11 cellular contexts compared by ENCODE assay signal in genomic region chr14:61347771-61348443, GRCh38. TPM values are rescaled to one million over a fixed set of nuclear protein-coding genes. Genes with fewer than 3 reads are reported as not detected.
DNase-seq lines count a peak whose midpoint lies in the region; ATAC-seq and TF ChIP-seq lines count a peak whose summit lies in the region.
"Had no signal": no experiment of that assay in that cellular context is flagged by ENCODE, and none has a peak within 500 bp of the region (broad histone marks: within the 10 kb centered on the region; RNA-seq: fewer than 3 reads in every experiment).

No MANE protein-coding gene starts in this region.

- H3K4me3 ChIP-seq in breast epithelium (no peak overlapping the region), left lung (no peak overlapping the region)

- no TSS peak for BruUV-seq in MCF 10A (replicated peaks; lab: Mats Ljungman, UMichigan)

- peaks cover 37% of the 10 kb centered on the region for H3K4me1 Mint-ChIP-seq in MCF 10A (ENCODE audit: insufficient read depth, unreplicated experiment)
- peaks cover 10% of the 10 kb centered on the region for H3K4me1 Mint-ChIP-seq in type B pancreatic cell (ENCODE audit: unreplicated experiment)

- no peak overlapping the region for H3K4me3 Mint-ChIP-seq in MCF 10A (ENCODE audit: unreplicated experiment)
- no peak overlapping the region for H3K4me3 Mint-ChIP-seq in type B pancreatic cell
- H3K4me3 Mint-ChIP-seq: neural crest cell had no signal

- H3K27ac ChIP-seq in breast epithelium (peak overlapping the region; percentile 29 to 54), left lung (peak overlapping the region in 1 of 2 donors; percentile 24)

- POLR2A ChIA-PET in MCF 10A (lab: Yijun Ruan, JAX) = interaction anchor here (0.8 kb wide), 1 partner anchor 24 kb away, joined by 3 read pairs; no protein-coding TSS in a partner anchor

- no peak for TF ChIP-seq CTCF in breast epithelium (IDR thresholded peaks at IDR 0.05)
- TF ChIP-seq CTCF in MCF 10A (IDR thresholded peaks at IDR 0.05; ENCODE audit: unreplicated experiment) = no peak
- no peak for TF ChIP-seq CTCF in left lung (IDR thresholded peaks at IDR 0.05)
- TF ChIP-seq CTCF in type B pancreatic cell (conservative IDR thresholded peaks at IDR 0.05) = no peak
- TF ChIP-seq CTCF in GM10266 (IDR thresholded peaks at IDR 0.05; ENCODE audit: control insufficient read depth, insufficient read depth, low read depth, missing control alignments) = no peak

- H3K9me3 Mint-ChIP-seq in MCF 10A (ENCODE audit: unreplicated experiment) (no peaks in the 10 kb centered on the region), type B pancreatic cell (no peaks in the 10 kb centered on the region)
- H3K9me3 Mint-ChIP-seq: neural crest cell had no signal

- no peaks in the 10 kb centered on the region for H3K36me3 ChIP-seq in breast epithelium
- H3K36me3 ChIP-seq in left lung = no peaks in the 10 kb centered on the region

- H3K9me3 ChIP-seq in breast epithelium = no peaks in the 10 kb centered on the region
- H3K9me3 ChIP-seq in left lung = no peaks in the 10 kb centered on the region
- H3K9me3 ChIP-seq: SK-N-SH had no signal

- H3K27ac Mint-ChIP-seq in MCF 10A (ENCODE audit: low read depth, unreplicated experiment) (no peak overlapping the region), type B pancreatic cell (peak overlapping the region; percentile 27)

- ATAC-seq in left lung (peak; percentile 17), HG02678 (IDR thresholded peaks at IDR 0.05; ENCODE audit: unreplicated experiment) (no peak)

- DNase-seq in breast epithelium (ENCODE audit: low spot score in 2 of 2) (no peak), MCF 10A (ENCODE audit: unreplicated experiment) (no peak), left lung (no peak), type B pancreatic cell (ENCODE audit: extremely low spot score, unreplicated experiment) (no peak), glomerular visceral epithelial cell (ENCODE audit: extremely low spot score) (no peak), GM10266 (ENCODE audit: extremely low spot score) (no peak)
- DNase-seq in activated CD4-positive, alpha-beta T cell treated with anti-CD3 and anti-CD28 coated beads, Interleukin-2, amount 50 U/mL, for 1 hour = peak; percentile 44
- DNase-seq: activated gamma-delta T cell, SK-N-SH had no signal

- CTCF ChIA-PET in MCF 10A (lab: Yijun Ruan, JAX) = interaction anchor here (0.7 kb wide), 1 partner anchor 109 kb away, joined by 3 read pairs; no protein-coding TSS in a partner anchor

- TF ChIP-seq POLR2A in breast epithelium (IDR thresholded peaks at IDR 0.05) = no peak

- H3K27me3 ChIP-seq in breast epithelium (no peaks in the 10 kb centered on the region), left lung (no peaks in the 10 kb centered on the region)

- H3K36me3 Mint-ChIP-seq in MCF 10A (ENCODE audit: insufficient read depth, unreplicated experiment) (no peaks in the 10 kb centered on the region), type B pancreatic cell (no peaks in the 10 kb centered on the region)

- no peaks in the 10 kb centered on the region for H3K27me3 Mint-ChIP-seq in MCF 10A (ENCODE audit: insufficient read depth, unreplicated experiment)
- no peaks in the 10 kb centered on the region for H3K27me3 Mint-ChIP-seq in type B pancreatic cell

- intact Hi-C loops in breast epithelium (cut with DNase I; ENCODE audit: low total_unique reads) = no loop called here
- intact Hi-C loops in MCF 10A (cut with micrococcal nuclease) = no loop called here
- intact Hi-C loops in left lung (cut with DNase I) = no loop called here

- H3K4me1 ChIP-seq in breast epithelium = no peaks in the 10 kb centered on the region
- peaks cover 14 to 71% of the 10 kb centered on the region in 2 donors for H3K4me1 ChIP-seq in left lung

RNA-seq across cellular contexts. Expression of gene PRKCH, which starts 26.5 kb away (rescaled TPM):
- total RNA-seq in breast epithelium (10 to 100 TPM; 27.0 to 41.3 (median 34.0) TPM), MCF 10A (2022) (10.4 and 12.4 TPM in 2 replicates), left lung (10 to 100 TPM; 35.2 to 48.8 TPM), type B pancreatic cell (ENCODE audit: low replicate concordance) (19.1 and 59.0 TPM in 2 replicates)
